ENCODE assay signal across 12 cellular contexts in the genomic region with DNA sequence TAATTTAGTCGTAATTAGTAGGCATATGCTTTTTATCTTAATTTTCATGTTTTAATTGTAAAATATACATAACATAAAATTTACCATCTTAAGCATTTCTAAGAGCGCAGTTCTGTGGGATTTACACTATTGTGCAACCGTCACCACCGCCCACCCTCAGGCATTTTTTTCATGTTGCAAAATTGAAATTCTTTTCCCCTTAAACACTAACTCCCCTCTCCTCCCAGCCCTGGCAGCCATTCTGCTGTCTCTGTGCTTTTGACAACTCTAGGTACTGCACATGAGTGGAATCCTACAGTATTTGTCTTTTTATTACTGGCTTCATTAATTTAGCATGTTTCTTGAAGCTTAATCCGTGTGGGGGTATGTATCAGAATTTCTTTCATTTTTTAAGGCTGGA. TPM values are rescaled to one million over a fixed set of nuclear protein-coding genes. Genes with fewer than 3 reads are reported as not detected.
DNase-seq lines count a peak whose midpoint lies in the region; ATAC-seq and TF ChIP-seq lines count a peak whose summit lies in the region.
"Had no signal": no experiment of that assay in that cellular context is flagged by ENCODE, and none has a peak within 500 bp of the region (broad histone marks: within the 10 kb centered on the region; RNA-seq: fewer than 3 reads in every experiment).

No MANE protein-coding gene starts in this region.

- peaks cover 1% of the 10 kb centered on the region for H3K27me3 ChIP-seq in A673 (replicated peaks; ENCODE audit: insufficient read depth, low read depth, low read length, poor library complexity)
- H3K27me3 ChIP-seq in colonic mucosa: no peaks in the 10 kb centered on the region
- H3K27me3 ChIP-seq: testis had no signal

- peaks cover 74% of the 10 kb centered on the region for H3K4me1 Mint-ChIP-seq in activated naive CD8-positive, alpha-beta T cell (ENCODE audit: low read depth)
- H3K4me1 Mint-ChIP-seq: brain had no signal

- peak overlapping the region; percentile 94 for H3K27ac Mint-ChIP-seq in activated naive CD8-positive, alpha-beta T cell

- no peak overlapping the region for H3K9ac ChIP-seq in colonic mucosa (ENCODE audit: low read depth in 2 of 2, low read length in 2 of 2)

- no peaks in the 10 kb centered on the region for H3K4me1 ChIP-seq in A673 (ENCODE audit: insufficient read depth, low read length, poor library complexity, severe bottlenecking)
- H3K4me1 ChIP-seq in colonic mucosa: no peaks in the 10 kb centered on the region
- H3K4me1 ChIP-seq: testis had no signal

- intact Hi-C loops in A673 (cut with micrococcal nuclease; ENCODE audit: unreplicated experiment): no loop called here
- intact Hi-C loops in colonic mucosa (cut with DNase I): no loop called here

- H3K9me3 ChIP-seq in A673 (ENCODE audit: low read depth, low read length, poor library complexity, severe bottlenecking): no peaks in the 10 kb centered on the region
- no peaks in the 10 kb centered on the region for H3K9me3 ChIP-seq in colonic mucosa
- H3K9me3 ChIP-seq: heart left ventricle, testis had no signal

- TF ChIP-seq CTCF in A673 (conservative IDR thresholded peaks at IDR 0.05; ENCODE audit: low read depth, low read length): no peak
- TF ChIP-seq CTCF in colonic mucosa (IDR thresholded peaks at IDR 0.05): no peak

- H3K4me3 Mint-ChIP-seq in activated naive CD8-positive, alpha-beta T cell: peak overlapping the region; percentile 62
- H3K4me3 Mint-ChIP-seq: brain had no signal

- no peaks in the 10 kb centered on the region for H3K9me3 Mint-ChIP-seq in activated naive CD8-positive, alpha-beta T cell (ENCODE audit: low read depth)

- H3K27me3 Mint-ChIP-seq in activated naive CD8-positive, alpha-beta T cell: no peaks in the 10 kb centered on the region

- DNase-seq in A673 (ENCODE audit: low spot score): peak; percentile 41
- DNase-seq in EL: peak; percentile 93
- peak; percentile 51 for DNase-seq in glomerular visceral epithelial cell (ENCODE audit: extremely low spot score)
- DNase-seq in colonic mucosa: no peak
- DNase-seq in NCI-H748 (lab: John Stamatoyannopoulos, UW; ENCODE audit: unreplicated experiment): no peak
- DNase-seq in T-helper 2 cell: no peak
- DNase-seq: activated CD4-positive, CD25-positive, alpha-beta regulatory T cell; heart left ventricle; testis had no signal

- H3K4me3 ChIP-seq in A673 (ENCODE audit: low read depth, low read length, poor library complexity, severe bottlenecking) (no peak overlapping the region), colonic mucosa (no peak overlapping the region)
- H3K4me3 ChIP-seq: heart left ventricle, testis had no signal

- no peak for ATAC-seq in HG02588 (IDR thresholded peaks at IDR 0.05; ENCODE audit: unreplicated experiment)
- ATAC-seq: heart left ventricle had no signal

- no TSS peak for BruUV-seq in A673 (replicated peaks; lab: Mats Ljungman, UMichigan)

- no peak overlapping the region for H3K27ac ChIP-seq in A673 (ENCODE audit: low read depth, low read length, poor library complexity, severe bottlenecking)
- H3K27ac ChIP-seq in colonic mucosa: no peak overlapping the region
- H3K27ac ChIP-seq: heart left ventricle, testis had no signal

- CTCF ChIA-PET in A673 (lab: Charles Lee): no interaction called here

- H3K36me3 ChIP-seq in A673 (ENCODE audit: insufficient read depth, low read length, poor library complexity, severe bottlenecking) (no peaks in the 10 kb centered on the region), colonic mucosa (no peaks in the 10 kb centered on the region)

- POLR2A ChIA-PET in A673 (lab: Charles Lee; ENCODE audit: low non-redundant PET): no interaction called here

- H3K36me3 Mint-ChIP-seq in activated naive CD8-positive, alpha-beta T cell: peaks cover 5% of the 10 kb centered on the region
- H3K36me3 Mint-ChIP-seq: brain had no signal

RNA-seq across cellular contexts. Expression of gene PIK3CD, which starts 7.8 kb away (rescaled TPM):
- total RNA-seq in A673 (2021) (2.1 and 5.0 TPM in 2 replicates), colonic mucosa (1 to 10 TPM; 3.5 TPM)

Comparison
In these comparisons a context has a peak if more than half of its experiments do, and no peak if none do; other contexts are left out.
1. DNase-seq: peak in A673 (single experiment), EL (single experiment) and glomerular visceral epithelial cell (single experiment); none in colonic mucosa (single experiment), NCI-H748 (single experiment) and T-helper 2 cell (0 of 5).